Comparison of ENCODE assay signal across 1 cellular context in genomic region chr1:202692959-202693555, GRCh38.
TF ChIP-seq lines count a peak whose summit lies in the region.

No MANE protein-coding gene starts in this region.

TF ChIP-seq in HepG2, 621 proteins besides CTCF, POLR2A, EP300 and RAD21 (continued from another document and continues in another):
- TF ChIP-seq HMGXB3 (CRISPR knock-in tag; IDR thresholded peaks at IDR 0.05; ENCODE audit: borderline replicate concordance) (peak; percentile 90), CBX1 (IDR thresholded peaks at IDR 0.05; ENCODE audit: low read depth) (no peak), UBTF (CRISPR knock-in tag; IDR thresholded peaks at IDR 0.05) (no peak), KLF9 (CRISPR knock-in tag; IDR thresholded peaks at IDR 0.05; ENCODE audit: low read depth) (no peak), ONECUT2 (CRISPR knock-in tag; IDR thresholded peaks at IDR 0.05) (peak; percentile 61), ZHX2 (IDR thresholded peaks at IDR 0.05; ENCODE audit: low read depth) (no peak), ZHX2 (CRISPR knock-in tag; IDR thresholded peaks at IDR 0.05; ENCODE audit: borderline replicate concordance) (0 out of 2 replicates have a peak, but pooled peaks have one; percentile 64), PAF1 (CRISPR knock-in tag; IDR thresholded peaks at IDR 0.05) (no peak), HNRNPLL (IDR thresholded peaks at IDR 0.05; ENCODE audit: low read depth, low read length, poor library complexity, severe bottlenecking) (no peak), ZNF747 (CRISPR knock-in tag; IDR thresholded peaks at IDR 0.05; ENCODE audit: borderline replicate concordance) (no peak), ZNF569 (CRISPR knock-in tag; IDR thresholded peaks at IDR 0.05; ENCODE audit: borderline replicate concordance) (no peak), ZNF615 (CRISPR knock-in tag; IDR thresholded peaks at IDR 0.05; ENCODE audit: borderline replicate concordance) (no peak), ZNF549 (CRISPR knock-in tag; IDR thresholded peaks at IDR 0.05) (no peak), ZNF552 (CRISPR knock-in tag; IDR thresholded peaks at IDR 0.05; ENCODE audit: borderline replicate concordance) (no peak), AGO2 (optimal IDR thresholded peaks at IDR 0.05; ENCODE audit: low read depth, low read length) (no peak), FOXC1 (CRISPR knock-in tag; IDR thresholded peaks at IDR 0.05; ENCODE audit: borderline replicate concordance) (peak; percentile 24; the same call in 1 of the 2 replicates), ZNF883 (CRISPR knock-in tag; IDR thresholded peaks at IDR 0.05; ENCODE audit: not compliant biosample characterization) (no peak), ZNF451 (CRISPR knock-in tag; IDR thresholded peaks at IDR 0.05) (no peak), KLF16 (CRISPR knock-in tag; IDR thresholded peaks at IDR 0.05) (peak in 1 of 2 experiments; percentile 97; a peak in 2 of 4 replicates), ZNF703 (CRISPR knock-in tag; IDR thresholded peaks at IDR 0.05; ENCODE audit: borderline replicate concordance) (no peak), ZMAT3 (CRISPR knock-in tag; conservative IDR thresholded peaks at IDR 0.05) (peak; percentile 76), ZNF30 (CRISPR knock-in tag; IDR thresholded peaks at IDR 0.05) (no peak), ZC3H4 (CRISPR knock-in tag; IDR thresholded peaks at IDR 0.05; ENCODE audit: borderline replicate concordance) (no peak), SCMH1 (CRISPR knock-in tag; IDR thresholded peaks at IDR 0.05; ENCODE audit: borderline replicate concordance) (no peak), ZNF276 (CRISPR knock-in tag; IDR thresholded peaks at IDR 0.05; ENCODE audit: low read depth) (no peak), KDM6A (CRISPR knock-in tag; IDR thresholded peaks at IDR 0.05; ENCODE audit: low read depth) (no peak), AHR (CRISPR knock-in tag; IDR thresholded peaks at IDR 0.05) (peak; percentile 73; the same call in 1 of the 2 replicates), NFATC3 (CRISPR knock-in tag; IDR thresholded peaks at IDR 0.05) (no peak)
- TF ChIP-seq, protein P1, sequence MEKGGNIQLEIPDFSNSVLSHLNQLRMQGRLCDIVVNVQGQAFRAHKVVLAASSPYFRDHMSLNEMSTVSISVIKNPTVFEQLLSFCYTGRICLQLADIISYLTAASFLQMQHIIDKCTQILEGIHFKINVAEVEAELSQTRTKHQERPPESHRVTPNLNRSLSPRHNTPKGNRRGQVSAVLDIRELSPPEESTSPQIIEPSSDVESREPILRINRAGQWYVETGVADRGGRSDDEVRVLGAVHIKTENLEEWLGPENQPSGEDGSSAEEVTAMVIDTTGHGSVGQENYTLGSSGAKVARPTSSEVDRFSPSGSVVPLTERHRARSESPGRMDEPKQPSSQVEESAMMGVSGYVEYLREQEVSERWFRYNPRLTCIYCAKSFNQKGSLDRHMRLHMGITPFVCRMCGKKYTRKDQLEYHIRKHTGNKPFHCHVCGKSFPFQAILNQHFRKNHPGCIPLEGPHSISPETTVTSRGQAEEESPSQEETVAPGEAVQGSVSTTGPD (CRISPR knock-in tag; IDR thresholded peaks at IDR 0.05) = no peak
- TF ChIP-seq, protein P2, sequence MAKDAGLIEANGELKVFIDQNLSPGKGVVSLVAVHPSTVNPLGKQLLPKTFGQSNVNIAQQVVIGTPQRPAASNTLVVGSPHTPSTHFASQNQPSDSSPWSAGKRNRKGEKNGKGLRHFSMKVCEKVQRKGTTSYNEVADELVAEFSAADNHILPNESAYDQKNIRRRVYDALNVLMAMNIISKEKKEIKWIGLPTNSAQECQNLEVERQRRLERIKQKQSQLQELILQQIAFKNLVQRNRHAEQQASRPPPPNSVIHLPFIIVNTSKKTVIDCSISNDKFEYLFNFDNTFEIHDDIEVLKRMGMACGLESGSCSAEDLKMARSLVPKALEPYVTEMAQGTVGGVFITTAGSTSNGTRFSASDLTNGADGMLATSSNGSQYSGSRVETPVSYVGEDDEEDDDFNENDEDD (CRISPR knock-in tag; IDR thresholded peaks at IDR 0.05; ENCODE audit: borderline replicate concordance) = no peak
- TF ChIP-seq, protein P3, sequence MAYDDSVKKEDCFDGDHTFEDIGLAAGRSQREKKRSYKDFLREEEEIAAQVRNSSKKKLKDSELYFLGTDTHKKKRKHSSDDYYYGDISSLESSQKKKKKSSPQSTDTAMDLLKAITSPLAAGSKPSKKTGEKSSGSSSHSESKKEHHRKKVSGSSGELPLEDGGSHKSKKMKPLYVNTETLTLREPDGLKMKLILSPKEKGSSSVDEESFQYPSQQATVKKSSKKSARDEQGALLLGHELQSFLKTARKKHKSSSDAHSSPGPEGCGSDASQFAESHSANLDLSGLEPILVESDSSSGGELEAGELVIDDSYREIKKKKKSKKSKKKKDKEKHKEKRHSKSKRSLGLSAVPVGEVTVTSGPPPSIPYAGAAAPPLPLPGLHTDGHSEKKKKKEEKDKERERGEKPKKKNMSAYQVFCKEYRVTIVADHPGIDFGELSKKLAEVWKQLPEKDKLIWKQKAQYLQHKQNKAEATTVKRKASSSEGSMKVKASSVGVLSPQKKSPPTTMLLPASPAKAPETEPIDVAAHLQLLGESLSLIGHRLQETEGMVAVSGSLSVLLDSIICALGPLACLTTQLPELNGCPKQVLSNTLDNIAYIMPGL (CRISPR knock-in tag; IDR thresholded peaks at IDR 0.05; ENCODE audit: borderline replicate concordance in 1 of 2, low read depth in 1 of 2) = no peak
- TF ChIP-seq, protein P4, sequence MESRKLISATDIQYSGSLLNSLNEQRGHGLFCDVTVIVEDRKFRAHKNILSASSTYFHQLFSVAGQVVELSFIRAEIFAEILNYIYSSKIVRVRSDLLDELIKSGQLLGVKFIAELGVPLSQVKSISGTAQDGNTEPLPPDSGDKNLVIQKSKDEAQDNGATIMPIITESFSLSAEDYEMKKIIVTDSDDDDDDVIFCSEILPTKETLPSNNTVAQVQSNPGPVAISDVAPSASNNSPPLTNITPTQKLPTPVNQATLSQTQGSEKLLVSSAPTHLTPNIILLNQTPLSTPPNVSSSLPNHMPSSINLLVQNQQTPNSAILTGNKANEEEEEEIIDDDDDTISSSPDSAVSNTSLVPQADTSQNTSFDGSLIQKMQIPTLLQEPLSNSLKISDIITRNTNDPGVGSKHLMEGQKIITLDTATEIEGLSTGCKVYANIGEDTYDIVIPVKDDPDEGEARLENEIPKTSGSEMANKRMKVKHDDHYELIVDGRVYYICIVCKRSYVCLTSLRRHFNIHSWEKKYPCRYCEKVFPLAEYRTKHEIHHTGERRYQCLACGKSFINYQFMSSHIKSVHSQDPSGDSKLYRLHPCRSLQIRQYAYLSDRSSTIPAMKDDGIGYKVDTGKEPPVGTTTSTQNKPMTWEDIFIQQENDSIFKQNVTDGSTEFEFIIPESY (CRISPR knock-in tag; IDR thresholded peaks at IDR 0.05) = no peak; the same call in 1 of the 2 replicates
